In the genomic region with DNA sequence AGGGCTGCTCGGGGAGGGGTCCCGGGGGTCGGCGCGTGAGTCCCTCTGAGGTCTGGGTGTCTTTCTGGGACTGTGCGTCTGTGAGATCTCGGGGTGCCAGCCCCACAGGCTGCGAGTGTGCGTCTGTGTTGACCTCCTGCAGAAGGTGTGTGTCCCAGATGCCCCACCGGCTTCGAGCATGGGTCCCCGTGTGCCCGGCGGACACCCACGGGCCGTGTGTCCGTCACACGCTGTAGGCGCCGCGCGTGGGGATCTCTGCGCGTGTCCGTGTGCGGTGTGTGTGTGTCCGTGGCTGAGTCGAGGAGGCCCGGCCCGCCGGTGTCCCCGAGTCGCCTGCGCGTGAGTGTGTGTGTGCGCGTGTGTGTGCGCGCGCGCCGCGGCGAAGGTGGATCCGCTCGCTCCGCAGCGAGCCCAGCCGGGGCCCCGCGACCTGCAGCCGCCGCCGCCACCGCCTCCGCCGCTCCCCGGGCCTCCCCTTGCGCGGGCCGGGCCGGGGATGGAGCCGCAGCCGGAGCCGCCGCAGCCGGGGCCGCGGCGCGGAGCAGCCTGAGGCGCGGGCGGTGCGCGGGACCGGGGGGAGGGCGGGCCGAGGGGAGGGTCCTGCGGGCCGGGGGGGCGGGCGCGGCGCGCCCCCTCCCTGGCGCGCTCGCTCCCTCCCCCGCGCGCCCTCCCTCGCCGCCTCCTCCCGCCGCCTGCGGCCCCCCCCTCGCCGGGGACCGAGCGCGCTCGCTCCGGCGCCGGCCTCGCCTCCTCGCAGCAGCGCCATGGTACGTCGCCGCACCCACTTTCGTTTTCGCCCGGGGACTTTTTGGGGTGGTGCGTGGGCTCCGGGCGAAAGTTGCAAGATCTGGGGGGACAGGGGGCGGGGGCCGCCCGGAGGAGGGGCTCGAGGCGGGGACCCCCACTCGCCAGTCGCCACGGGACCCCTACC, we compare ENCODE assay signal across 1 cellular context.
TF ChIP-seq lines count a peak whose summit lies in the region.

No MANE protein-coding gene starts in this region.

TF ChIP-seq in endothelial cell of umbilical vein, 7 proteins besides CTCF, POLR2A, EP300 and RAD21:
- TF ChIP-seq FOS (IDR thresholded peaks at IDR 0.05; ENCODE audit: borderline replicate concordance, insufficient read depth, low read length) (no peak), POLR2AphosphoS5 (IDR thresholded peaks at IDR 0.05; ENCODE audit: insufficient read depth, low read depth, low read length) (peak; percentile 32), EZH2 (IDR thresholded peaks at IDR 0.05; ENCODE audit: borderline replicate concordance, low read depth, low read length, severe bottlenecking) (peak; percentile 22)
